In genomic region chr7:143361552-143362125, GRCh38 we compare ENCODE assay signal across 8 cellular contexts. TPM values are rescaled to one million over a fixed set of nuclear protein-coding genes. Genes with fewer than 3 reads are reported as not detected.
DNase-seq lines count a peak whose midpoint lies in the region; ATAC-seq and TF ChIP-seq lines count a peak whose summit lies in the region.

No MANE protein-coding gene starts in this region.

- H3K4me2 ChIP-seq in IMR-90 (ENCODE audit: low read depth, low read length) (peak overlapping the region; percentile 90; the same call in 1 of the 2 replicates), mammary epithelial cell (ENCODE audit: insufficient read depth, low read depth, low read length) (peak overlapping the region; percentile 96)

- H3K79me1 ChIP-seq in IMR-90 (ENCODE audit: low read depth in 1 of 2, low read length in 2 of 2) = no peaks in the 10 kb centered on the region

- intact Hi-C loops in IMR-90 (cut with micrococcal nuclease) = no loop called here
- intact Hi-C loops in mammary epithelial cell (cut with micrococcal nuclease) = no loop called here
- intact Hi-C loops in mucosa of descending colon (cut with DNase I, micrococcal nuclease) = no loop called here

- H3K9me3 ChIP-seq in IMR-90 (ENCODE audit: control insufficient read depth, insufficient read depth, low read length) = no peaks in the 10 kb centered on the region
- H3K9me3 ChIP-seq in mammary epithelial cell (replicated peaks; ENCODE audit: insufficient read depth, low read length) = no peaks in the 10 kb centered on the region
- H3K9me3 ChIP-seq in mucosa of descending colon = no peaks in the 10 kb centered on the region

- H3K23ac ChIP-seq in IMR-90 (ENCODE audit: low read depth, low read length) = no peak overlapping the region

- BruUV-seq in IMR-90 (replicated peaks; lab: Mats Ljungman, UMichigan) (no TSS peak), mammary epithelial cell (replicated peaks; lab: Mats Ljungman, UMichigan) (no TSS peak)

- H3K27me3 ChIP-seq in IMR-90 (ENCODE audit: control insufficient read depth, insufficient read depth, low read length) = peaks cover 38% of the 10 kb centered on the region
- H3K27me3 ChIP-seq in mammary epithelial cell (ENCODE audit: insufficient read depth, low read length) = peaks cover 17% of the 10 kb centered on the region

- H3K56ac ChIP-seq in IMR-90 (ENCODE audit: extremely low read depth, insufficient read depth, low read length) = no peak overlapping the region

- no peak overlapping the region for H3K4ac ChIP-seq in IMR-90 (ENCODE audit: low read depth, low read length)

- no peaks in the 10 kb centered on the region for H4K20me1 ChIP-seq in IMR-90 (ENCODE audit: insufficient read depth, low read length)
- H4K20me1 ChIP-seq in mammary epithelial cell (ENCODE audit: insufficient read depth, low read length) = no peaks in the 10 kb centered on the region

- H2BK120ac ChIP-seq in IMR-90 (ENCODE audit: low read depth, low read length) = no peak overlapping the region

- no peak overlapping the region for H2BK15ac ChIP-seq in IMR-90 (ENCODE audit: low read depth, low read length)

- H3K18ac ChIP-seq in IMR-90 (ENCODE audit: low read depth, low read length) = no peak overlapping the region

- WGBS in IMR-90 (ENCODE audit: extremely low coverage in 2 of 2, insufficient read length in 1 of 2), 2 experiments = no CpG with 5 or more reads among the region's 45 CpGs
- WGBS in mammary epithelial cell (ENCODE audit: low coverage, missing lambda C conversion rate) = 10% methylated on average over 2 of the region's 45 CpGs

- H3K36me3 ChIP-seq in IMR-90 (ENCODE audit: control insufficient read depth, insufficient read depth, low read length) (peaks cover 2% of the 10 kb centered on the region; the same call in 1 of the 2 replicates), mammary epithelial cell (ENCODE audit: insufficient read depth, low read length) (no peaks in the 10 kb centered on the region), mucosa of descending colon (ENCODE audit: low read depth) (no peaks in the 10 kb centered on the region)

- TF ChIP-seq CTCF in IMR-90 (conservative IDR thresholded peaks at IDR 0.05; ENCODE audit: low read depth, low read length) = no peak
- no peak for TF ChIP-seq CTCF in mammary epithelial cell (conservative IDR thresholded peaks at IDR 0.05 in 1 of 2, IDR thresholded peaks at IDR 0.05 in 1 of 2; ENCODE audit: extremely low read depth in 1 of 2, insufficient read depth in 1 of 2, low read depth in 1 of 2, low read length in 2 of 2)
- TF ChIP-seq CTCF in mucosa of descending colon (IDR thresholded peaks at IDR 0.05) = no peak

- H3K14ac ChIP-seq in IMR-90 (replicated peaks; ENCODE audit: low read depth, low read length) = no peak overlapping the region

- peak; percentile 10 for ATAC-seq in IMR-90 (ENCODE audit: low read depth)
- peak; percentile 44 for ATAC-seq in mucosa of descending colon
- ATAC-seq in GM21381 (IDR thresholded peaks at IDR 0.05; ENCODE audit: unreplicated experiment) = no peak
- ATAC-seq in HG02870 (IDR thresholded peaks at IDR 0.05; ENCODE audit: unreplicated experiment) = no peak

- no peak overlapping the region for H4K91ac ChIP-seq in IMR-90 (ENCODE audit: insufficient read depth, low read depth, low read length)

- H3K4me1 ChIP-seq in IMR-90 (ENCODE audit: control insufficient read depth, insufficient read depth, low read length) (no peaks in the 10 kb centered on the region), mammary epithelial cell (ENCODE audit: insufficient read depth, low read length) (peaks cover 4% of the 10 kb centered on the region), mucosa of descending colon (ENCODE audit: low read depth) (peaks cover 6% of the 10 kb centered on the region)

- H3K4me3 ChIP-seq in IMR-90 (ENCODE audit: insufficient read depth, low read depth, low read length) (peak overlapping the region; percentile 84), mammary epithelial cell (replicated peaks in 1 of 3; ENCODE audit: insufficient read depth in 1 of 3, low read depth in 2 of 3, low read length in 3 of 3) (peak overlapping the region; percentile 21 to 59 (median 53)), mucosa of descending colon (no peak overlapping the region)

- no peak for TF ChIP-seq POLR2A in IMR-90 (IDR thresholded peaks at IDR 0.05; ENCODE audit: low read depth, low read length)

- CTCF ChIA-PET in IMR-90 (lab: Yijun Ruan, JAX) (no interaction called here), mammary epithelial cell (lab: Charles Lee; ENCODE audit: low non-redundant PET) (no interaction called here)

- no peak overlapping the region for H2AK9ac ChIP-seq in IMR-90 (replicated peaks; ENCODE audit: low read depth, low read length, poor library complexity)

- H2BK5ac ChIP-seq in IMR-90 (ENCODE audit: low read depth, low read length, poor library complexity, severe bottlenecking) = no peak overlapping the region

- in situ Hi-C loops in IMR-90 (cut with MboI; ENCODE audit: low sequenced_read_pairs) (no loop called here), mammary epithelial cell (cut with MboI; ENCODE audit: low sequenced_read_pairs in 2 of 2) (no loop called here)

- no peaks in the 10 kb centered on the region for H3K79me2 ChIP-seq in mammary epithelial cell (ENCODE audit: insufficient read depth, low read length)

- no peak overlapping the region for H2AK5ac ChIP-seq in IMR-90 (ENCODE audit: low read depth, low read length)

- H3K9me1 ChIP-seq in IMR-90 (ENCODE audit: insufficient read depth, low read length) = no peaks in the 10 kb centered on the region

- no peak for TF ChIP-seq RAD21 in IMR-90 (IDR thresholded peaks at IDR 0.05; ENCODE audit: low read length)

- peak; percentile 53 for DNase-seq in AG08396 (ENCODE audit: low spot score)
- DNase-seq in IMR-90 = no peak
- no peak for DNase-seq in mammary epithelial cell
- DNase-seq in mucosa of descending colon = no peak
- DNase-seq in activated CD4-positive, CD25-positive, alpha-beta regulatory T cell treated with anti-CD3 and anti-CD28 coated beads, Interleukin-2, amount 50 U/mL, for 72 hours = no peak
- DNase-seq in kidney glomerular epithelial cell (lab: John Stamatoyannopoulos, UW) = no peak

- no peak overlapping the region for H4K5ac ChIP-seq in IMR-90 (ENCODE audit: low read depth, low read length)

- dilution Hi-C loops in IMR-90 (cut with HindIII; ENCODE audit: low sequenced_read_pairs, unreplicated experiment) = no loop called here
- dilution Hi-C loops in mammary epithelial cell (cut with HindIII; ENCODE audit: low sequenced_read_pairs) = no loop called here

- no peak overlapping the region for H2BK20ac ChIP-seq in IMR-90 (ENCODE audit: low read depth, low read length)

- POLR2A ChIA-PET in IMR-90 (lab: Charles Lee; ENCODE audit: unreplicated experiment) = no interaction called here

- H3K9ac ChIP-seq in IMR-90 (ENCODE audit: low read depth, low read length) (no peak overlapping the region), mammary epithelial cell (ENCODE audit: insufficient read depth, low read length) (no peak overlapping the region)

- H3K27ac ChIP-seq in IMR-90 (ENCODE audit: insufficient read depth, low read length) (no peak overlapping the region), mammary epithelial cell (ENCODE audit: insufficient read depth, low read depth, low read length) (no peak overlapping the region)

- H2AFZ ChIP-seq in IMR-90 (replicated peaks; ENCODE audit: low read length, poor library complexity) (no peak overlapping the region), mammary epithelial cell (ENCODE audit: low read depth, low read length) (peak overlapping the region; percentile 67)

- no peak overlapping the region for H4K8ac ChIP-seq in IMR-90 (ENCODE audit: low read depth in 2 of 2, low read length in 2 of 2)

TF ChIP-seq in IMR-90, 13 proteins besides CTCF, POLR2A, EP300 and RAD21 (continues in another document):
- TF ChIP-seq MXI1 (IDR thresholded peaks at IDR 0.05; ENCODE audit: borderline replicate concordance, low read depth, low read length) (no peak), SMC3 (IDR thresholded peaks at IDR 0.05; ENCODE audit: low read depth, low read length) (no peak), BHLHE40 (IDR thresholded peaks at IDR 0.05; ENCODE audit: low read depth, low read length) (no peak), NFE2L2 (IDR thresholded peaks at IDR 0.05; ENCODE audit: low read depth, low read length) (no peak), CEBPB (IDR thresholded peaks at IDR 0.05; ENCODE audit: low read depth, low read length) (no peak), MAFK (IDR thresholded peaks at IDR 0.05; ENCODE audit: low read depth, low read length) (no peak)

RNA-seq across cellular contexts. Expression of gene FAM131B, which starts 0.9 kb away (rescaled TPM):
- total RNA-seq in IMR-90 (2012; rRNA removed) (2.5 and 3.4 TPM in 2 replicates), mammary epithelial cell (1 to 10 TPM in 1 of 2 donors, under 1 TPM in 1; 0.71 to 1.5 TPM), mucosa of descending colon (1 to 10 TPM in 2 of 3 donors, under 1 TPM in 1; 0.43 to 6.2 (median 1.6) TPM)
- polyA plus RNA-seq in IMR-90 (2012; rRNA removed) (3.7 and 4.3 TPM in 2 replicates), mammary epithelial cell (0.58 TPM)
- polyA plus RNA-seq in IMR-90 (2012; cell fraction: cytosol; rRNA removed) = 2.4 and 3.9 TPM in 2 replicates
- 4.2 and 4.6 TPM in 2 replicates for polyA plus RNA-seq in IMR-90 (2012; cell fraction: nucleus; rRNA removed; ENCODE audit: low replicate concordance)
- polyA minus RNA-seq in mammary epithelial cell = not detected

RNA-seq across cellular contexts. Expression of gene ZYX, which starts 19.5 kb away (rescaled TPM):
- total RNA-seq in IMR-90 (2012; rRNA removed) = 22.6 and 25.0 TPM in 2 replicates
- polyA plus RNA-seq in IMR-90 (2012; rRNA removed) = 291 and 334 TPM in 2 replicates
- polyA plus RNA-seq in IMR-90 (2012; cell fraction: cytosol; rRNA removed) = 247 and 450 TPM in 2 replicates
- 390 and 724 TPM in 2 replicates for polyA plus RNA-seq in IMR-90 (2012; cell fraction: nucleus; rRNA removed; ENCODE audit: low replicate concordance)
- total RNA-seq in mammary epithelial cell = 100 to 1,000 TPM in 1 of 2 donors, 10 to 100 TPM in 1; 68.3 to 295 TPM
- 83.9 TPM for polyA plus RNA-seq in mammary epithelial cell
- polyA minus RNA-seq in mammary epithelial cell = 277 TPM
- 100 to 1,000 TPM in 2 of 3 donors, 10 to 100 TPM in 1; 49.0 to 203 (median 109) TPM for total RNA-seq in mucosa of descending colon

RNA-seq across cellular contexts. Expression of gene CLCN1, which starts 45.7 kb away (rescaled TPM):
- total RNA-seq in IMR-90 (2012; rRNA removed) = not detected in 2 replicates
- polyA plus RNA-seq in IMR-90 (2012; rRNA removed) = not detected in 2 replicates
- not detected in 2 replicates for polyA plus RNA-seq in IMR-90 (2012; cell fraction: cytosol; rRNA removed)
- polyA plus RNA-seq in IMR-90 (2012; cell fraction: nucleus; rRNA removed; ENCODE audit: low replicate concordance) = not detected in 2 replicates
- total RNA-seq in mammary epithelial cell = under 1 TPM in 1 of 2 donors, not detected in 1; under 0.01 TPM
- 0.09 TPM for polyA plus RNA-seq in mammary epithelial cell
- polyA minus RNA-seq in mammary epithelial cell = not detected
- total RNA-seq in mucosa of descending colon = not detected

RNA-seq across cellular contexts. Expression of gene EPHA1, which starts 47.0 kb away (rescaled TPM):
- total RNA-seq in IMR-90 (2012; rRNA removed) (not detected in 2 replicates), mammary epithelial cell (10 to 100 TPM; 15.2 to 27.3 TPM), mucosa of descending colon (10 to 100 TPM in 2 of 3 donors, 1 to 10 TPM in 1; 9.1 to 19.6 (median 18.9) TPM)
- polyA plus RNA-seq in IMR-90 (2012; rRNA removed) (0.10 TPM in 1 of 2 replicates, not detected in the other), mammary epithelial cell (21.3 TPM)
- 0.04 TPM in 1 of 2 replicates, not detected in the other for polyA plus RNA-seq in IMR-90 (2012; cell fraction: cytosol; rRNA removed)
- 0.04 and 0.11 TPM in 2 replicates for polyA plus RNA-seq in IMR-90 (2012; cell fraction: nucleus; rRNA removed; ENCODE audit: low replicate concordance)
- 40.6 TPM for polyA minus RNA-seq in mammary epithelial cell

Comparison
In these comparisons a context has a peak if more than half of its experiments do, and no peak if none do; other contexts are left out.
1. ATAC-seq: peak in IMR-90 (single experiment) and mucosa of descending colon (single experiment); none in GM21381 (single experiment) and HG02870 (single experiment).